Comparison of ENCODE assay signal across 13 cellular contexts in the genomic region with DNA sequence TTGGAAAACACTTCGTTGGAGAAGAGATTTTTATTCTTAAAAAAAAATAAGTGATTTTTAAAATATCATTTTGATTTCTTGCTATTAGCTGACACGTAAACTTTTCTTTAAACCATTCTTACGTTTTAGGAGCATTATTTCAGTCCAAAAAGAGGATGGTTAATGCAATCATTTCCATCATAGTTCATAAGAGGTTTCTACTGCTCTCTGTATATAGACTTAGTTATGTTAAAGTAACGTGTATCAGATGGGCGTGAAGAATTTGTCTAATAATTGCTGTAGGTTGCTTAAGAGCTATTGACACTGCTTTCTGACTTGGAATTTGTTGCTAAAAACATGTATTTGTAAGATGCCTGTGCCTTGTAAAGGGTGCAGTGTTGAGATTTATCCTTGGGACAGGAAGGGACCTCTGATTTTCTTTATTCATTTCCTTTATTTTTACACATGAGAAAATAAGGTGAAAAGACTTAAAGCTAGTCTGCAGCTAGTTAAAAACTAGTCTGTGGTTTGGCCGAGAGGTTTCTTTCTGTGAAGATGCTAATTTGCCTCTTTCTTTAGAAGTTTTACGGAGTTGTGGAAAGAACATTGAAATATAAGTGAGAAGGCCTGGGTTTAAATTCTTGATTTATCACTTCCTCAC. TPM values are rescaled to one million over a fixed set of nuclear protein-coding genes. Genes with fewer than 3 reads are reported as not detected.
DNase-seq lines count a peak whose midpoint lies in the region; ATAC-seq, FAIRE-seq and TF ChIP-seq lines count a peak whose summit lies in the region.
"Had no signal": no experiment of that assay in that cellular context is flagged by ENCODE, and none has a peak within 500 bp of the region (broad histone marks: within the 10 kb centered on the region; RNA-seq: fewer than 3 reads in every experiment).

No MANE protein-coding gene starts in this region.

- H4K20me1 ChIP-seq in KMS-11 (ENCODE audit: insufficient read depth) (peaks cover 6% of the 10 kb centered on the region; the same call in 1 of the 2 replicates), GM12878 (ENCODE audit: control insufficient read depth, insufficient read depth) (no peaks in the 10 kb centered on the region)

- no peak for FAIRE-seq in GM12878 (lab: Jason Lieb, UNC)

- no peak for ATAC-seq in GM12878
- ATAC-seq in naive thymus-derived CD4-positive, alpha-beta T cell = no peak
- ATAC-seq in GM18870 (IDR thresholded peaks at IDR 0.05; ENCODE audit: unreplicated experiment) = no peak
- ATAC-seq in GM21737 (IDR thresholded peaks at IDR 0.05; ENCODE audit: unreplicated experiment) = no peak
- ATAC-seq: left lobe of liver had no signal

- no peak for TF ChIP-seq RAD21 in GM12878 (IDR thresholded peaks at IDR 0.05; ENCODE audit: insufficient read depth, low read depth, low read length)

- H3K4me3 ChIP-seq in ACC112 (ENCODE audit: low read depth, low read length) (peak overlapping the region; percentile 90), KMS-11 (IDR thresholded peaks at IDR 0.05; ENCODE audit: insufficient read depth, low read depth, low read length) (no peak overlapping the region), GM12878 (peak overlapping the region; percentile 70)
- H3K4me3 ChIP-seq in naive thymus-derived CD4-positive, alpha-beta T cell (ENCODE audit: low read length) = peak overlapping the region; percentile 27

- WGBS in GM12878 (ENCODE audit: insufficient coverage, insufficient replicate concordance, low lambda C conversion rate, missing lambda C conversion rate) = 10% methylated on average over 7 of the region's 7 CpGs

- H3K27me3 ChIP-seq in ACC112 (ENCODE audit: insufficient read depth, low read length) = no peaks in the 10 kb centered on the region
- H3K27me3 ChIP-seq in KMS-11 (ENCODE audit: insufficient read depth, low read depth) = no peaks in the 10 kb centered on the region
- H3K27me3 ChIP-seq in GM12878 (replicated peaks in 1 of 2; ENCODE audit: control insufficient read depth in 2 of 2, insufficient read depth in 2 of 2, low read length in 1 of 2) = no peaks in the 10 kb centered on the region
- no peaks in the 10 kb centered on the region for H3K27me3 ChIP-seq in naive thymus-derived CD4-positive, alpha-beta T cell (ENCODE audit: control insufficient read depth in 2 of 2, insufficient read depth in 2 of 2, low read length in 2 of 2)

- RAD21 ChIA-PET in GM12878 (lab: Charles Lee; ENCODE audit: unreplicated experiment) = interaction anchor here (0.8 to 6.9 kb wide), 10 partner anchors 8 to 74 kb away, joined by 3 to 73 read pairs (median 14); partner anchors contain the start of gene NDUFV2

- H3K4me3 Mint-ChIP-seq in naive thymus-derived CD4-positive, alpha-beta T cell = peak overlapping the region; percentile 67 to 97 (median 94)

- peak overlapping the region; percentile 98 for H3K9ac ChIP-seq in KMS-11
- peak overlapping the region; percentile 87 for H3K9ac ChIP-seq in GM12878 (ENCODE audit: control insufficient read depth, insufficient read depth, low read length)

- no peak for TF ChIP-seq CTCF in KMS-11 (conservative IDR thresholded peaks at IDR 0.05; ENCODE audit: low read depth, low read length)
- no peak for TF ChIP-seq CTCF in GM12878 (IDR thresholded peaks at IDR 0.05 in 2 of 3, conservative IDR thresholded peaks at IDR 0.05 in 1 of 3; ENCODE audit: control insufficient read depth in 2 of 3, extremely low read depth in 1 of 3, insufficient read depth in 1 of 3, low read depth in 3 of 3, low read length in 3 of 3)
- no peak for TF ChIP-seq CTCF in RWPE1 (conservative IDR thresholded peaks at IDR 0.05; ENCODE audit: low read depth)

- BruUV-seq in GM12878 (replicated peaks; lab: Mats Ljungman, UMichigan) = no TSS peak

- H3K27ac Mint-ChIP-seq in naive thymus-derived CD4-positive, alpha-beta T cell = peak overlapping the region; percentile 7 to 98 (median 92)

- peaks cover 79% of the 10 kb centered on the region for H3K79me2 ChIP-seq in ACC112 (ENCODE audit: control insufficient read depth, insufficient read depth, low read length, unreplicated experiment)
- peaks cover 81% of the 10 kb centered on the region for H3K79me2 ChIP-seq in KMS-11 (ENCODE audit: insufficient read depth, low read depth)
- peaks cover 76% of the 10 kb centered on the region for H3K79me2 ChIP-seq in GM12878 (ENCODE audit: control insufficient read depth, insufficient read depth, low read length)

- H3K9me3 Mint-ChIP-seq in naive thymus-derived CD4-positive, alpha-beta T cell = no peaks in the 10 kb centered on the region

- SMC1A ChIA-PET in GM12878 (lab: Charles Lee; ENCODE audit: uncharacterized antibody, unreplicated experiment) = interaction anchor here (1.4 to 11.5 kb wide), 16 partner anchors 8 to 73 kb away, joined by 4 to 137 read pairs (median 9); partner anchors contain the start of gene NDUFV2

- DNase-seq in GM12878 (ENCODE audit: low read depth, low spot score) (no peak), caudate nucleus (lab: John Stamatoyannopoulos, UW) (no peak), RWPE1 (ENCODE audit: low spot score) (no peak)
- no peak for DNase-seq in naive thymus-derived CD4-positive, alpha-beta T cell
- DNase-seq: Caco-2, cortex of kidney, NCI-H2107, T1000 had no signal

- no peak for TF ChIP-seq EP300 in GM12878 (IDR thresholded peaks at IDR 0.05; ENCODE audit: borderline replicate concordance in 1 of 2, control insufficient read depth in 1 of 2, low read depth in 2 of 2, low read length in 2 of 2)

- in situ Hi-C loops in GM12878 (cut with MboI) = loop anchor here (5.0 to 10.0 kb wide), 2 partner anchors 67 to 435 kb away; partner anchors contain the start of gene MTCL1

- H3K27ac ChIP-seq in ACC112 (ENCODE audit: low read depth, low read length) (peak overlapping the region; percentile 91), KMS-11 (peak overlapping the region; percentile 99), GM12878 (ENCODE audit: control insufficient read depth, insufficient read depth) (peak overlapping the region; percentile 73), caudate nucleus (ENCODE audit: low read depth, low read length) (no peak overlapping the region), RWPE1 (no peak overlapping the region)
- H3K27ac ChIP-seq in naive thymus-derived CD4-positive, alpha-beta T cell (ENCODE audit: low read depth, low read length) = peak overlapping the region; percentile 88

- H3K36me3 Mint-ChIP-seq in naive thymus-derived CD4-positive, alpha-beta T cell = peaks cover 0 to 20% (median 0%) of the 10 kb centered on the region in 5 donors

- H3K4me1 ChIP-seq in ACC112 (ENCODE audit: control insufficient read depth, insufficient read depth, low read length, unreplicated experiment) (peaks cover 38% of the 10 kb centered on the region), KMS-11 (ENCODE audit: low read depth, poor library complexity, severe bottlenecking) (peaks cover 48% of the 10 kb centered on the region), GM12878 (ENCODE audit: control insufficient read depth, insufficient read depth, low read length) (peaks cover 22% of the 10 kb centered on the region; the same call in 1 of the 2 replicates)
- H3K4me1 ChIP-seq in naive thymus-derived CD4-positive, alpha-beta T cell (ENCODE audit: control insufficient read depth in 2 of 2, insufficient read depth in 2 of 2, low read length in 2 of 2) = peaks cover 65 to 66% of the 10 kb centered on the region in 2 donors

- POLR2A ChIA-PET in GM12878 (lab: Charles Lee) (interaction anchor here (0.9 to 8.0 kb wide), 9 partner anchors 8 to 200 kb away, joined by 3 to 85 read pairs (median 4); partner anchors contain the start of gene NDUFV2), RWPE1 (lab: Yijun Ruan, JAX; ENCODE audit: low non-redundant PET) (no interaction called here)
- POLR2A ChIA-PET in naive thymus-derived CD4-positive, alpha-beta T cell (lab: Charles Lee) = interaction anchor here (1.0 to 19.8 kb wide), 9 partner anchors 7 to 195 kb away, joined by 3 to 472 read pairs (median 27); partner anchors contain the start of gene NDUFV2

- H3K4me2 ChIP-seq in KMS-11 (peak overlapping the region; percentile 98), GM12878 (ENCODE audit: control insufficient read depth, insufficient read depth) (peak overlapping the region; percentile 97)

- no peaks in the 10 kb centered on the region for H3K27me3 Mint-ChIP-seq in naive thymus-derived CD4-positive, alpha-beta T cell

- no peaks in the 10 kb centered on the region for H3K9me3 ChIP-seq in GM12878 (replicated peaks; ENCODE audit: control insufficient read depth, insufficient read depth, low read length)
- H3K9me3 ChIP-seq in naive thymus-derived CD4-positive, alpha-beta T cell (ENCODE audit: control insufficient read depth in 2 of 3, low read length in 3 of 3) = no peaks in the 10 kb centered on the region
- H3K9me3 ChIP-seq: Caco-2 had no signal

- TF ChIP-seq POLR2A in GM12878 (IDR thresholded peaks at IDR 0.05; ENCODE audit: low read depth, low read length) = no peak

- H3K36me3 ChIP-seq in ACC112 (ENCODE audit: insufficient read depth, low read length) (no peaks in the 10 kb centered on the region), KMS-11 (ENCODE audit: insufficient read depth) (0 out of 2 replicates have a peak, but pooled peaks cover 4% of the 10 kb centered on the region), GM12878 (ENCODE audit: control insufficient read depth in 2 of 2, insufficient read depth in 2 of 2, low read length in 1 of 2) (peaks cover 0 to under 1% of the 10 kb centered on the region in 2 experiments; a peak in 1 of 4 replicates)
- peaks cover 0 to 8% (median 0%) of the 10 kb centered on the region in 3 experiments for H3K36me3 ChIP-seq in naive thymus-derived CD4-positive, alpha-beta T cell (ENCODE audit: control insufficient read depth in 2 of 3, insufficient read depth in 3 of 3, low read length in 3 of 3)

- CTCF ChIA-PET in GM12878 (lab: Yijun Ruan, JAX) = interaction anchor here (0.9 to 9.9 kb wide), 14 partner anchors 9 to 377 kb away, joined by 3 to 95 read pairs (median 7); partner anchors contain the start of gene NDUFV2
- CTCF ChIA-PET in naive thymus-derived CD4-positive, alpha-beta T cell (lab: Charles Lee) = interaction anchor here (0.5 to 3.2 kb wide), 11 partner anchors 8 to 81 kb away, joined by 3 to 13 read pairs (median 4); no protein-coding TSS in a partner anchor
- CTCF ChIA-PET in RWPE1 (lab: Yijun Ruan, JAX) = interaction anchor here (0.6 to 1.7 kb wide), 2 partner anchors 8 to 82 kb away, joined by 3 to 4 read pairs; no protein-coding TSS in a partner anchor

- H2AFZ ChIP-seq in ACC112 (ENCODE audit: low read length, unreplicated experiment) = no peak overlapping the region
- H2AFZ ChIP-seq in KMS-11 (ENCODE audit: low read depth) = no peak overlapping the region
- no peak overlapping the region for H2AFZ ChIP-seq in GM12878 (ENCODE audit: control insufficient read depth, low read depth, low read length)

- intact Hi-C loops in GM12878 (cut with micrococcal nuclease; ENCODE audit: unreplicated experiment) = loop anchor here (5.0 to 10.0 kb wide), 5 partner anchors 213 to 535 kb away; partner anchors contain the start of genes RAB12 and RALBP1
- intact Hi-C loops in naive thymus-derived CD4-positive, alpha-beta T cell (cut with micrococcal nuclease) = loop anchor here (5.0 to 10.0 kb wide), 4 partner anchors 155 to 532 kb away; partner anchors contain the start of genes PPP4R1 (in 2 of the 2) and RAB12 (in 1 of the 2)

- H3K4me1 Mint-ChIP-seq in naive thymus-derived CD4-positive, alpha-beta T cell = peaks cover 43 to 79% (median 71%) of the 10 kb centered on the region in 7 donors

RNA-seq across cellular contexts. Expression of gene ANKRD12, which starts 2.9 kb away (rescaled TPM):
- total RNA-seq in GM12878 (2013; cell fraction: nucleolus; rRNA removed) = 66.1 and 85.1 TPM in 2 replicates
- total RNA-seq in GM12878 (2014; rRNA removed) (18.6 and 22.1 TPM in 2 replicates), GM12878 (2014; rRNA removed; fragmentation: Illumina TruSeq; extraction: Trizol) (30.4 and 33.2 TPM in 2 replicates), GM12878 (2021) (30.6 and 34.4 TPM in 2 replicates)
- 9.0 TPM for polyA plus RNA-seq in GM12878 (2011; ENCODE audit: low read depth)
- polyA plus RNA-seq in GM12878 (2011; rRNA removed) (11.5 and 18.3 TPM in 2 replicates), GM12878 (2014; fragmentation: Illumina TruSeq; extraction: Trizol) (20.2 and 23.9 TPM in 2 replicates), GM12878 (2014; fragmentation: Nextera tagmentation; extraction: Ambion mirVana) (10 to 100 TPM; 20.0 to 20.3 TPM), GM12878 (2014; rRNA removed) (5.9 and 7.3 TPM in 2 replicates), GM12878 (2016; fragmentation: Nextera tagmentation; extraction: Ambion mirVana) (10 to 100 TPM; 40.9 to 45.7 TPM)
- polyA plus RNA-seq in GM12878 (2011; cell fraction: cytosol; rRNA removed) = 2.4 and 3.1 TPM in 2 replicates
- polyA plus RNA-seq in GM12878 (2011; cell fraction: nucleus; rRNA removed) = 16.5 and 21.3 TPM in 2 replicates
- 20.4 and 26.0 TPM in 2 replicates for polyA plus RNA-seq in GM12878 (2012)
- polyA minus RNA-seq in GM12878 (2011; rRNA and poly(A)+ RNA removed) = 36.3 and 78.0 TPM in 2 replicates
- 27.7 and 29.5 TPM in 2 replicates for polyA minus RNA-seq in GM12878 (2011; cell fraction: cytosol; rRNA and poly(A)+ RNA removed)
- polyA minus RNA-seq in GM12878 (2011; cell fraction: nucleus; rRNA and poly(A)+ RNA removed) = 27.1 and 40.9 TPM in 2 replicates
- total RNA-seq in naive thymus-derived CD4-positive, alpha-beta T cell = 100 to 1,000 TPM in 4 of 5 experiments, 10 to 100 TPM in 1; 98.9 to 274 (median 204) TPM
- 10 to 100 TPM; 48.7 to 90.0 TPM for polyA plus RNA-seq in naive thymus-derived CD4-positive, alpha-beta T cell

RNA-seq across cellular contexts. Expression of gene NDUFV2, which starts 37.0 kb away (rescaled TPM):
- 299 and 306 TPM in 2 replicates for total RNA-seq in GM12878 (2013; cell fraction: nucleolus; rRNA removed)
- total RNA-seq in GM12878 (2014; rRNA removed) (321 and 329 TPM in 2 replicates), GM12878 (2014; rRNA removed; fragmentation: Illumina TruSeq; extraction: Trizol) (278 and 282 TPM in 2 replicates), GM12878 (2021) (254 and 267 TPM in 2 replicates)
- polyA plus RNA-seq in GM12878 (2011; ENCODE audit: low read depth) = 211 TPM
- polyA plus RNA-seq in GM12878 (2011; rRNA removed) (236 and 300 TPM in 2 replicates), GM12878 (2014; fragmentation: Illumina TruSeq; extraction: Trizol) (290 and 321 TPM in 2 replicates), GM12878 (2014; fragmentation: Nextera tagmentation; extraction: Ambion mirVana) (100 to 1,000 TPM; 409 to 471 TPM), GM12878 (2014; rRNA removed) (281 and 302 TPM in 2 replicates), GM12878 (2016; fragmentation: Nextera tagmentation; extraction: Ambion mirVana) (100 to 1,000 TPM; 584 to 590 TPM)
- polyA plus RNA-seq in GM12878 (2011; cell fraction: cytosol; rRNA removed) = 110 and 117 TPM in 2 replicates
- polyA plus RNA-seq in GM12878 (2011; cell fraction: nucleus; rRNA removed) = 87.7 and 96.6 TPM in 2 replicates
- polyA plus RNA-seq in GM12878 (2012) = 189 and 202 TPM in 2 replicates
- polyA minus RNA-seq in GM12878 (2011; rRNA and poly(A)+ RNA removed) = 68.0 and 81.6 TPM in 2 replicates
- polyA minus RNA-seq in GM12878 (2011; cell fraction: cytosol; rRNA and poly(A)+ RNA removed) = 19.5 and 28.3 TPM in 2 replicates
- polyA minus RNA-seq in GM12878 (2011; cell fraction: nucleus; rRNA and poly(A)+ RNA removed) = 85.4 and 121 TPM in 2 replicates
- total RNA-seq in naive thymus-derived CD4-positive, alpha-beta T cell = 100 to 1,000 TPM; 127 to 198 (median 171) TPM
- polyA plus RNA-seq in naive thymus-derived CD4-positive, alpha-beta T cell = 100 to 1,000 TPM; 140 to 190 TPM

Comparison
In these comparisons a context has a peak if more than half of its experiments do, and no peak if none do; other contexts are left out.
1. H3K27ac ChIP-seq: peak in ACC112 (single experiment), KMS-11 (single experiment), GM12878 (single experiment) and naive thymus-derived CD4-positive, alpha-beta T cell (single experiment); none in caudate nucleus (single experiment) and RWPE1 (single experiment).